9 cellular contexts compared by ENCODE assay signal in the genomic region with DNA sequence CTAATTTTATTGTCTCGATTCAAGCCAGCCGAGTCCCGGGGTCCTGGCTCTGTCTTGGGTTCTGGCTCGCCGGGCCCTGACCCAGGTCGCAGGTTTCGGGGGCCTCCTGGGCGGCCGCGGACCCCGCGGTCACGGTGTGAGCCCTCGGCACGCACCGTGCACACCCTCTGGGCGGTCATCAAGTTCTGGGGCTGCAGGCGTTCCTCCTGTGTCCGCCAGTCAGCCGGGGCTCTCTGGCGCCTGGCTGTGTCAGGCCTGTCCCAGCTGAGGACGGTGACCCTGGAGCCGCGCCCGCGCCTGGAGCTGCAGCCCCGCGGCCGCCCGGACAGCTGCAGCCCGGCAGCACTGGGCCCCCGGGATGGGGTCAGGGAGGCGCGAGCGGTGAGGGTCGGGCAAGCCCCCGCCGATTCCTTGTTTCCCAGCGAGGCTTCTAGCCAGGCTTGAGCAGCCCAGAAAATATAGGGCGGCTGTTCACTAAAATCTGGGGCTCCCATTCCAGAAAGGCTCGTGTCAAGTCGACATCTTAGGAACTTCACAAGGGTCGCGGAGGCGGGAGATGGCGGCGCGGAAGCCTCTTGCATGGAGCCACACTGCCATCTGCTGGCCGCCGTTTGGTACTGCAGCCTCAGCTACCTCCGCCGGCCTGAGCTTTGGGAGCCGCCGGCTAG. TPM values are rescaled to one million over a fixed set of nuclear protein-coding genes. Genes with fewer than 3 reads are reported as not detected.
DNase-seq lines count a peak whose midpoint lies in the region; ATAC-seq and TF ChIP-seq lines count a peak whose summit lies in the region.
"Had no signal": no experiment of that assay in that cellular context is flagged by ENCODE, and none has a peak within 500 bp of the region (broad histone marks: within the 10 kb centered on the region; RNA-seq: fewer than 3 reads in every experiment).

No MANE protein-coding gene starts in this region.

- H3K27ac ChIP-seq in BLaER1 treated with 17β-estradiol and CSF1 and Interleukin-3, amounts not matched to agents 10 nM and 100 nM, result no peak overlapping the region
- no peak overlapping the region for H3K27ac ChIP-seq in neural progenitor cell

- H2AFZ ChIP-seq in neural progenitor cell (replicated peaks), result peak overlapping the region; percentile 99

- TF ChIP-seq CTCF in fibroblast of the aortic adventitia (IDR thresholded peaks at IDR 0.05; ENCODE audit: insufficient read depth, low read length) (peak; percentile 96), neural progenitor cell (IDR thresholded peaks at IDR 0.05) (peak; percentile 95)

- DNase-seq in RPMI8226, result peak; percentile 70
- peak; percentile 65 for DNase-seq in activated T-helper 2 cell treated with anti-CD3 and anti-CD28 coated beads, Interferon-gamma antibody, Interleukin-2, Interleukin-4, amounts not matched to agents 10 μg/mL and 5 μg/mL and 100 μg/mL, durations not matched to agents 14 hours and 24 hours and 36 hours (ENCODE audit: low spot score)
- DNase-seq in fibroblast of the aortic adventitia (ENCODE audit: low read depth), result peak; percentile 78
- peak; percentile 94 for DNase-seq in neural progenitor cell (ENCODE audit: low spot score)

- ATAC-seq in GM19351 (IDR thresholded peaks at IDR 0.05; ENCODE audit: unreplicated experiment), result peak; percentile 45

- peaks cover 8 to 15% (median 13%) of the 10 kb centered on the region in 10 experiments; a peak in 18 of 20 replicates for H3K4me1 ChIP-seq in BLaER1 treated with 17β-estradiol and CSF1 and Interleukin-3, amounts not matched to agents 10 nM and 100 nM
- H3K4me1 ChIP-seq in neural progenitor cell, result no peaks in the 10 kb centered on the region

- no peaks in the 10 kb centered on the region for H3K36me3 Mint-ChIP-seq in activated T-helper 2 cell treated with anti-CD3 and anti-CD28 coated beads, Interferon-gamma antibody, Interleukin-2, Interleukin-4, amounts not matched to agents 10 μg/mL and 5 μg/mL and 100 μg/mL, durations not matched to agents 14 hours and 24 hours and 36 hours (ENCODE audit: low read depth)
- H3K36me3 Mint-ChIP-seq in neural progenitor cell, result peaks cover 2% of the 10 kb centered on the region
- no peaks in the 10 kb centered on the region for H3K36me3 Mint-ChIP-seq in stimulated activated naive CD8-positive, alpha-beta T cell treated with anti-CD3 and anti-CD28 coated beads, Interleukin-15, Interleukin-2, amounts not matched to agents 100 ng/mL and 50 ng/mL, for 24 hours (ENCODE audit: low read depth)

- H3K79me2 ChIP-seq in neural progenitor cell (ENCODE audit: low read depth), result no peaks in the 10 kb centered on the region

- peaks cover 81% of the 10 kb centered on the region for H3K27me3 Mint-ChIP-seq in activated T-helper 2 cell treated with anti-CD3 and anti-CD28 coated beads, Interferon-gamma antibody, Interleukin-2, Interleukin-4, amounts not matched to agents 10 μg/mL and 5 μg/mL and 100 μg/mL, durations not matched to agents 14 hours and 24 hours and 36 hours (ENCODE audit: low read depth)
- H3K27me3 Mint-ChIP-seq in neural progenitor cell (ENCODE audit: insufficient read depth, low read depth), result peaks cover 88% of the 10 kb centered on the region
- H3K27me3 Mint-ChIP-seq in stimulated activated naive CD8-positive, alpha-beta T cell treated with anti-CD3 and anti-CD28 coated beads, Interleukin-15, Interleukin-2, amounts not matched to agents 100 ng/mL and 50 ng/mL, for 24 hours, result peaks cover 81% of the 10 kb centered on the region

- TF ChIP-seq RAD21 in Ishikawa (IDR thresholded peaks at IDR 0.05; ENCODE audit: low read depth), result peak; percentile 92

- no peaks in the 10 kb centered on the region for H3F3A ChIP-seq in neural progenitor cell (ENCODE audit: low read depth)

- peaks cover 94 to 100% (median 100%) of the 10 kb centered on the region in 11 experiments for H3K27me3 ChIP-seq in BLaER1 treated with 17β-estradiol and CSF1 and Interleukin-3, amounts not matched to agents 10 nM and 100 nM
- peaks cover 100% of the 10 kb centered on the region for H3K27me3 ChIP-seq in neural progenitor cell

- peak overlapping the region in 8 of 11 experiments; percentile 41 to 60 (median 49); a peak in 11 of 22 replicates for H3K9ac ChIP-seq in BLaER1 treated with 17β-estradiol and CSF1 and Interleukin-3, amounts not matched to agents 10 nM and 100 nM
- no peak overlapping the region for H3K9ac ChIP-seq in neural progenitor cell

- H3K36me3 ChIP-seq in BLaER1 treated with 17β-estradiol and CSF1 and Interleukin-3, amounts not matched to agents 10 nM and 100 nM, result no peaks in the 10 kb centered on the region
- no peaks in the 10 kb centered on the region for H3K36me3 ChIP-seq in neural progenitor cell

- no peak for TF ChIP-seq EP300 in Ishikawa (IDR thresholded peaks at IDR 0.05; ENCODE audit: borderline replicate concordance)

- peaks cover 0 to 85% (median 68%) of the 10 kb centered on the region in 11 experiments; a peak in 18 of 22 replicates for H4K20me1 ChIP-seq in BLaER1 treated with 17β-estradiol and CSF1 and Interleukin-3, amounts not matched to agents 10 nM and 100 nM
- peaks cover 55% of the 10 kb centered on the region for H4K20me1 ChIP-seq in neural progenitor cell (ENCODE audit: low read depth)

- peaks cover 14 to 42% (median 32%) of the 10 kb centered on the region in 11 experiments for H3K9me3 ChIP-seq in BLaER1 treated with 17β-estradiol and CSF1 and Interleukin-3, amounts not matched to agents 10 nM and 100 nM (replicated peaks in 1 of 11)
- no peaks in the 10 kb centered on the region for H3K9me3 ChIP-seq in neural progenitor cell (ENCODE audit: low read depth)

- H3K27ac Mint-ChIP-seq in activated T-helper 2 cell treated with anti-CD3 and anti-CD28 coated beads, Interferon-gamma antibody, Interleukin-2, Interleukin-4, amounts not matched to agents 10 μg/mL and 5 μg/mL and 100 μg/mL, durations not matched to agents 14 hours and 24 hours and 36 hours, result no peak overlapping the region
- no peak overlapping the region for H3K27ac Mint-ChIP-seq in neural progenitor cell
- H3K27ac Mint-ChIP-seq in stimulated activated naive CD8-positive, alpha-beta T cell treated with anti-CD3 and anti-CD28 coated beads, Interleukin-15, Interleukin-2, amounts not matched to agents 100 ng/mL and 50 ng/mL, for 24 hours, result no peak overlapping the region

- peaks cover 5% of the 10 kb centered on the region for H3K4me1 Mint-ChIP-seq in activated T-helper 2 cell treated with anti-CD3 and anti-CD28 coated beads, Interferon-gamma antibody, Interleukin-2, Interleukin-4, amounts not matched to agents 10 μg/mL and 5 μg/mL and 100 μg/mL, durations not matched to agents 14 hours and 24 hours and 36 hours (ENCODE audit: low read depth)
- peaks cover 2% of the 10 kb centered on the region for H3K4me1 Mint-ChIP-seq in neural progenitor cell
- H3K4me1 Mint-ChIP-seq in stimulated activated naive CD8-positive, alpha-beta T cell treated with anti-CD3 and anti-CD28 coated beads, Interleukin-15, Interleukin-2, amounts not matched to agents 100 ng/mL and 50 ng/mL, for 24 hours (ENCODE audit: low read depth), result peaks cover 49% of the 10 kb centered on the region

- peak overlapping the region; percentile 56 to 74 (median 62) for H3K4me3 ChIP-seq in BLaER1 treated with 17β-estradiol and CSF1 and Interleukin-3, amounts not matched to agents 10 nM and 100 nM
- H3K4me3 ChIP-seq in fibroblast of the aortic adventitia (ENCODE audit: low read depth, low read length) (peak overlapping the region; percentile 67), neural progenitor cell (peak overlapping the region; percentile 47)

- H3K9me3 Mint-ChIP-seq in activated T-helper 2 cell treated with anti-CD3 and anti-CD28 coated beads, Interferon-gamma antibody, Interleukin-2, Interleukin-4, amounts not matched to agents 10 μg/mL and 5 μg/mL and 100 μg/mL, durations not matched to agents 14 hours and 24 hours and 36 hours, result no peaks in the 10 kb centered on the region
- peaks cover 15% of the 10 kb centered on the region for H3K9me3 Mint-ChIP-seq in neural progenitor cell
- no peaks in the 10 kb centered on the region for H3K9me3 Mint-ChIP-seq in stimulated activated naive CD8-positive, alpha-beta T cell treated with anti-CD3 and anti-CD28 coated beads, Interleukin-15, Interleukin-2, amounts not matched to agents 100 ng/mL and 50 ng/mL, for 24 hours

- intact Hi-C loops in activated T-helper 2 cell treated with anti-CD3 and anti-CD28 coated beads, Interferon-gamma antibody, Interleukin-2, Interleukin-4, amounts not matched to agents 10 μg/mL and 5 μg/mL and 100 μg/mL, durations not matched to agents 14 hours and 24 hours and 36 hours (cut with micrococcal nuclease), result loop anchor here (1.0 to 5.0 kb wide), 4 partner anchors 303 to 1303 kb away; no protein-coding TSS in a partner anchor

- H3K4me2 ChIP-seq in BLaER1 treated with 17β-estradiol and CSF1 and Interleukin-3, amounts not matched to agents 10 nM and 100 nM, result peak overlapping the region; percentile 88 to 100 (median 97)
- peak overlapping the region; percentile 77 for H3K4me2 ChIP-seq in neural progenitor cell

- peak overlapping the region; percentile 47 for H3K4me3 Mint-ChIP-seq in activated T-helper 2 cell treated with anti-CD3 and anti-CD28 coated beads, Interferon-gamma antibody, Interleukin-2, Interleukin-4, amounts not matched to agents 10 μg/mL and 5 μg/mL and 100 μg/mL, durations not matched to agents 14 hours and 24 hours and 36 hours (ENCODE audit: low read depth)
- H3K4me3 Mint-ChIP-seq in neural progenitor cell, result peak overlapping the region; percentile 75
- H3K4me3 Mint-ChIP-seq in stimulated activated naive CD8-positive, alpha-beta T cell treated with anti-CD3 and anti-CD28 coated beads, Interleukin-15, Interleukin-2, amounts not matched to agents 100 ng/mL and 50 ng/mL, for 24 hours, result peak overlapping the region; percentile 76

RNA-seq across cellular contexts. Expression of a gene that starts 4.2 kb away (rescaled TPM):
- total RNA-seq in activated T-helper 2 cell treated with anti-CD3 and anti-CD28 coated beads, Interferon-gamma antibody, Interleukin-2, Interleukin-4, amounts not matched to agents 10 μg/mL and 5 μg/mL and 100 μg/mL, durations not matched to agents 14 hours and 24 hours and 36 hours, result not detected in 2 replicates
- total RNA-seq in fibroblast of the aortic adventitia (ENCODE audit: low replicate concordance), result not detected in 2 replicates
- not detected in 2 replicates for total RNA-seq in neural progenitor cell (ENCODE audit: low replicate concordance)
- total RNA-seq: T-helper 1 cell treated with Interleukin-12 subunit alpha and Interleukin-12 subunit beta and Interleukin-4 antibody, amounts not matched to agents 30 ng/mL and 1 ng/mL, for 36 hours had no signal

RNA-seq across cellular contexts. Expression of a gene that starts 4.7 kb away (rescaled TPM):
- not detected in 2 replicates for total RNA-seq in activated T-helper 2 cell treated with anti-CD3 and anti-CD28 coated beads, Interferon-gamma antibody, Interleukin-2, Interleukin-4, amounts not matched to agents 10 μg/mL and 5 μg/mL and 100 μg/mL, durations not matched to agents 14 hours and 24 hours and 36 hours
- total RNA-seq in fibroblast of the aortic adventitia (ENCODE audit: low replicate concordance) (not detected in 2 replicates), neural progenitor cell (ENCODE audit: low replicate concordance) (not detected in 2 replicates)
- total RNA-seq: T-helper 1 cell treated with Interleukin-12 subunit alpha and Interleukin-12 subunit beta and Interleukin-4 antibody, amounts not matched to agents 30 ng/mL and 1 ng/mL, for 36 hours had no signal

RNA-seq across cellular contexts. Expression of a gene that starts 8.3 kb away (rescaled TPM):
- not detected in 2 replicates for total RNA-seq in activated T-helper 2 cell treated with anti-CD3 and anti-CD28 coated beads, Interferon-gamma antibody, Interleukin-2, Interleukin-4, amounts not matched to agents 10 μg/mL and 5 μg/mL and 100 μg/mL, durations not matched to agents 14 hours and 24 hours and 36 hours
- 1.2 and 3.5 TPM in 2 replicates for total RNA-seq in fibroblast of the aortic adventitia (ENCODE audit: low replicate concordance)
- not detected in 2 replicates for total RNA-seq in neural progenitor cell (ENCODE audit: low replicate concordance)
- total RNA-seq: T-helper 1 cell treated with Interleukin-12 subunit alpha and Interleukin-12 subunit beta and Interleukin-4 antibody, amounts not matched to agents 30 ng/mL and 1 ng/mL, for 36 hours had no signal

RNA-seq across cellular contexts. Expression of a gene that starts 13.1 kb away (rescaled TPM):
- not detected in 2 replicates for total RNA-seq in activated T-helper 2 cell treated with anti-CD3 and anti-CD28 coated beads, Interferon-gamma antibody, Interleukin-2, Interleukin-4, amounts not matched to agents 10 μg/mL and 5 μg/mL and 100 μg/mL, durations not matched to agents 14 hours and 24 hours and 36 hours
- total RNA-seq in fibroblast of the aortic adventitia (ENCODE audit: low replicate concordance), result not detected in 2 replicates
- total RNA-seq in neural progenitor cell (ENCODE audit: low replicate concordance), result not detected in 2 replicates
- total RNA-seq: T-helper 1 cell treated with Interleukin-12 subunit alpha and Interleukin-12 subunit beta and Interleukin-4 antibody, amounts not matched to agents 30 ng/mL and 1 ng/mL, for 36 hours had no signal

RNA-seq across cellular contexts. Expression of a gene that starts 13.4 kb away (rescaled TPM):
- total RNA-seq in activated T-helper 2 cell treated with anti-CD3 and anti-CD28 coated beads, Interferon-gamma antibody, Interleukin-2, Interleukin-4, amounts not matched to agents 10 μg/mL and 5 μg/mL and 100 μg/mL, durations not matched to agents 14 hours and 24 hours and 36 hours, result not detected in 2 replicates
- total RNA-seq in fibroblast of the aortic adventitia (ENCODE audit: low replicate concordance), result 0.08 TPM in 1 of 2 replicates, not detected in the other
- total RNA-seq in neural progenitor cell (ENCODE audit: low replicate concordance), result not detected in 2 replicates
- total RNA-seq: T-helper 1 cell treated with Interleukin-12 subunit alpha and Interleukin-12 subunit beta and Interleukin-4 antibody, amounts not matched to agents 30 ng/mL and 1 ng/mL, for 36 hours had no signal
